19 cellular contexts compared by ENCODE assay signal in genomic region chr22:36104435-36104834, GRCh38. TPM values are rescaled to one million over a fixed set of nuclear protein-coding genes. Genes with fewer than 3 reads are reported as not detected.
"Had no signal": no experiment of that assay in that cellular context is flagged by ENCODE, and none has a peak within 500 bp of the region (broad histone marks: within the 10 kb centered on the region; RNA-seq: fewer than 3 reads in every experiment).

No MANE protein-coding gene starts in this region.

- H3K9me3 ChIP-seq: body of pancreas, esophagus squamous epithelium, thyroid gland had no signal

- H3K4me1 Mint-ChIP-seq: activated CD4-positive, alpha-beta T cell treated with anti-CD3 and anti-CD28 coated beads, Interleukin-2, amount 10 ng/mL, durations not matched to agents 7 days and 5 days; neural crest cell had no signal

- H3K36me3 ChIP-seq: esophagus squamous epithelium, thyroid gland had no signal

- H3K9me3 Mint-ChIP-seq: activated CD4-positive, alpha-beta T cell treated with anti-CD3 and anti-CD28 coated beads, Interleukin-2, amount 10 ng/mL, durations not matched to agents 7 days and 5 days; activated naive CD4-positive, alpha-beta T cell treated with anti-CD3 and anti-CD28 coated beads, Interleukin-2, amount 50 U/mL, for 72 hours; activated T-cell treated with anti-CD3 and anti-CD28 coated beads, Interleukin-2, amount 50 U/mL, for 72 hours; neural crest cell; stimulated activated memory B cell treated with anti-CD40 and anti-IgM and Interleukin-4, amounts not matched to agents 10 μg/mL and 1 μg/mL and 100 μg/mL, for 72 hours had no signal

- FAIRE-seq: endometrium had no signal

- DNase-seq: activated CD4-positive, alpha-beta T cell treated with anti-CD3 and anti-CD28 coated beads, Interleukin-2, amount 10 ng/mL, durations not matched to agents 7 days and 5 days; activated CD8-positive, alpha-beta memory T cell treated with anti-CD3 and anti-CD28 coated beads, Interleukin-2, amount 50 U/mL, for 48 hours; activated gamma-delta T cell; activated T-cell treated with anti-CD3 and anti-CD28 coated beads, Interleukin-2, amount 50 U/mL, for 72 hours; amniotic stem cell; body of pancreas; dorsolateral prefrontal cortex; esophagus squamous epithelium; foreskin melanocyte; head of caudate nucleus; left colon; stimulated activated CD4-positive, alpha-beta T cell treated with anti-CD3 and anti-CD28 coated beads, Interleukin-12 subunit alpha, Interleukin-12 subunit beta, amount 100 ng/mL, for 4 hours; stimulated activated CD4-positive, alpha-beta T cell treated with anti-CD3 and anti-CD28 coated beads, Interleukin-2, amount 100 ng/mL, for 24 hours; thyroid gland had no signal

- H3K4me1 ChIP-seq: body of pancreas, esophagus squamous epithelium, thyroid gland had no signal

- H3K4me3 Mint-ChIP-seq: activated CD4-positive, alpha-beta T cell treated with anti-CD3 and anti-CD28 coated beads, Interleukin-2, amount 10 ng/mL, durations not matched to agents 7 days and 5 days; activated T-cell treated with anti-CD3 and anti-CD28 coated beads, Interleukin-2, amount 50 U/mL, for 72 hours; neural crest cell; stimulated activated memory B cell treated with anti-CD40 and anti-IgM and Interleukin-4, amounts not matched to agents 10 μg/mL and 1 μg/mL and 100 μg/mL, for 72 hours had no signal

- H3K27ac ChIP-seq: body of pancreas, dorsolateral prefrontal cortex, esophagus squamous epithelium, thyroid gland had no signal

- ATAC-seq: activated naive CD4-positive, alpha-beta T cell treated with anti-CD3 and anti-CD28 coated beads, Interleukin-2, amount 50 U/mL, for 72 hours; activated T-cell treated with anti-CD3 and anti-CD28 coated beads, Interleukin-2, amount 50 U/mL, for 72 hours; body of pancreas; left colon; stimulated activated memory B cell treated with anti-CD40 and anti-IgM and Interleukin-4, amounts not matched to agents 10 μg/mL and 1 μg/mL and 100 μg/mL, for 72 hours had no signal

- H3K27me3 ChIP-seq: body of pancreas, thyroid gland had no signal

- H3K36me3 Mint-ChIP-seq: activated naive CD4-positive, alpha-beta T cell treated with anti-CD3 and anti-CD28 coated beads, Interleukin-2, amount 50 U/mL, for 72 hours; stimulated activated memory B cell treated with anti-CD40 and anti-IgM and Interleukin-4, amounts not matched to agents 10 μg/mL and 1 μg/mL and 100 μg/mL, for 72 hours had no signal

- H3K4me3 ChIP-seq: body of pancreas, dorsolateral prefrontal cortex, esophagus squamous epithelium, lung, thyroid gland had no signal

- H3K27ac Mint-ChIP-seq: activated CD4-positive, alpha-beta T cell treated with anti-CD3 and anti-CD28 coated beads, Interleukin-2, amount 10 ng/mL, durations not matched to agents 7 days and 5 days; activated naive CD4-positive, alpha-beta T cell treated with anti-CD3 and anti-CD28 coated beads, Interleukin-2, amount 50 U/mL, for 72 hours; activated T-cell treated with anti-CD3 and anti-CD28 coated beads, Interleukin-2, amount 50 U/mL, for 72 hours; stimulated activated memory B cell treated with anti-CD40 and anti-IgM and Interleukin-4, amounts not matched to agents 10 μg/mL and 1 μg/mL and 100 μg/mL, for 72 hours had no signal

RNA-seq across cellular contexts. Expression of gene APOL3, which starts 56.1 kb away (rescaled TPM):
- total RNA-seq: neural crest cell had no signal
